In genomic region chr16:15701975-15702970, GRCh38 we compare ENCODE assay signal across 13 cellular contexts. TPM values are rescaled to one million over a fixed set of nuclear protein-coding genes. Genes with fewer than 3 reads are reported as not detected.
A peak's percentile ranks its signal among the peaks of the same experiment; 100 is the strongest.
DNase-seq lines count a peak whose midpoint lies in the region; ATAC-seq and TF ChIP-seq lines count a peak whose summit lies in the region.
"Had no signal": no experiment of that assay in that cellular context is flagged by ENCODE, and none has a peak within 500 bp of the region (broad histone marks: within the 10 kb centered on the region; RNA-seq: fewer than 3 reads in every experiment).

No MANE protein-coding gene starts in this region.

- H3K27me3 Mint-ChIP-seq in nephron progenitor cell (ENCODE audit: low read depth, poor library complexity), result no peaks in the 10 kb centered on the region
- H3K27me3 Mint-ChIP-seq: activated CD8-positive, alpha-beta memory T cell treated with anti-CD3 and anti-CD28 coated beads, Interleukin-2, amount 10 ng/mL, durations not matched to agents 7 days and 5 days had no signal

- in situ Hi-C loops in Caki2 (cut with HindIII; ENCODE audit: low pct_unique_long_range_greater_than_20kb, low sequenced_read_pairs), result no loop called here

- H3K9me3 ChIP-seq in lower lobe of right lung, result no peaks in the 10 kb centered on the region
- H3K9me3 ChIP-seq: mucosa of descending colon had no signal

- no peak overlapping the region for H3K4me3 Mint-ChIP-seq in nephron progenitor cell
- H3K4me3 Mint-ChIP-seq: activated CD8-positive, alpha-beta memory T cell treated with anti-CD3 and anti-CD28 coated beads, Interleukin-2, amount 10 ng/mL, durations not matched to agents 7 days and 5 days had no signal

- TF ChIP-seq CTCF in choroid plexus epithelial cell (conservative IDR thresholded peaks at IDR 0.05; ENCODE audit: low read depth, low read length) (no peak), nephron progenitor cell (IDR thresholded peaks at IDR 0.05) (no peak), lower lobe of right lung (IDR thresholded peaks at IDR 0.05) (no peak)

- peaks cover 20% of the 10 kb centered on the region for H3K36me3 Mint-ChIP-seq in nephron progenitor cell (ENCODE audit: low read depth)

- H3K27ac ChIP-seq in lower lobe of right lung, result no peak overlapping the region

- H3K4me3 ChIP-seq in choroid plexus epithelial cell (ENCODE audit: low read depth, low read length) (no peak overlapping the region), lower lobe of right lung (no peak overlapping the region)
- H3K4me3 ChIP-seq: mucosa of descending colon had no signal

- no peaks in the 10 kb centered on the region for H3K27me3 ChIP-seq in lower lobe of right lung (ENCODE audit: low read depth)

- ATAC-seq in lower lobe of right lung (no peak), GM21723 (IDR thresholded peaks at IDR 0.05; ENCODE audit: unreplicated experiment) (no peak)
- ATAC-seq: activated CD8-positive, alpha-beta memory T cell treated with anti-CD3 and anti-CD28 coated beads, Interleukin-2, amount 10 ng/mL, durations not matched to agents 7 days and 5 days; mucosa of descending colon; Panc1; right cardiac atrium had no signal

- peaks cover 5% of the 10 kb centered on the region for H3K4me1 ChIP-seq in lower lobe of right lung

- DNase-seq in Caki2 (ENCODE audit: low read depth) (peak; percentile 20), LHCN-M2 (ENCODE audit: low read depth) (peak; percentile 28), choroid plexus epithelial cell (ENCODE audit: low read depth) (peak; percentile 78), nephron progenitor cell (no peak), RPMI8226 (no peak), lower lobe of right lung (no peak), glomerular visceral epithelial cell (ENCODE audit: extremely low spot score) (no peak)
- DNase-seq: activated CD8-positive, alpha-beta memory T cell treated with anti-CD3 and anti-CD28 coated beads, Interleukin-2, amount 10 ng/mL, durations not matched to agents 7 days and 5 days; mucosa of descending colon; NCI-H510A; right cardiac atrium had no signal

- peaks cover 64% of the 10 kb centered on the region for H3K36me3 ChIP-seq in lower lobe of right lung

- peak overlapping the region; percentile 92 for H3K27ac Mint-ChIP-seq in nephron progenitor cell

- no peaks in the 10 kb centered on the region for H3K9me3 Mint-ChIP-seq in nephron progenitor cell

- H3K4me1 Mint-ChIP-seq in nephron progenitor cell, result peaks cover 37% of the 10 kb centered on the region

- intact Hi-C loops in lower lobe of right lung (cut with DNase I), result no loop called here

RNA-seq across cellular contexts. Expression of gene NDE1, which starts 52.2 kb away (rescaled TPM):
- 50.5 and 73.2 TPM in 2 replicates for total RNA-seq in Caki2 (2014; rRNA removed; shearing (Covaris generic); ENCODE audit: low replicate concordance)
- total RNA-seq in LHCN-M2 (2014; rRNA removed), result 29.6 and 51.2 TPM in 2 replicates
- 28.9 TPM for polyA plus RNA-seq in LHCN-M2 (2012)
- total RNA-seq in lower lobe of right lung, result 35.3 TPM

RNA-seq across cellular contexts. Expression of gene MARF1, which starts 59.3 kb away (rescaled TPM):
- 1.7 and 3.5 TPM in 2 replicates for total RNA-seq in Caki2 (2014; rRNA removed; shearing (Covaris generic); ENCODE audit: low replicate concordance)
- total RNA-seq in LHCN-M2 (2014; rRNA removed), result 11.9 and 15.3 TPM in 2 replicates
- polyA plus RNA-seq in LHCN-M2 (2012), result 9.2 TPM
- total RNA-seq in lower lobe of right lung, result 111 TPM

Comparison
In these comparisons a context has a peak if more than half of its experiments do, and no peak if none do; other contexts are left out.
1. DNase-seq: peak in Caki2 (single experiment), LHCN-M2 (single experiment) and choroid plexus epithelial cell (single experiment); none in nephron progenitor cell (single experiment), RPMI8226 (single experiment), lower lobe of right lung (single experiment) and glomerular visceral epithelial cell (single experiment).